In genomic region chr17:73595068-73595865, GRCh38 we compare ENCODE assay signal across 8 cellular contexts. TPM values are rescaled to one million over a fixed set of nuclear protein-coding genes. Genes with fewer than 3 reads are reported as not detected.
DNase-seq lines count a peak whose midpoint lies in the region; ATAC-seq and TF ChIP-seq lines count a peak whose summit lies in the region.

No MANE protein-coding gene starts in this region.

- no peak overlapping the region for H3K14ac ChIP-seq in H9 (ENCODE audit: insufficient read depth, low read length)

- no peak overlapping the region for H3T11ph ChIP-seq in H9 (ENCODE audit: low read length)

- no peak overlapping the region for H2BK5ac ChIP-seq in H9 (ENCODE audit: insufficient read length, low read length)

- H3K9me3 Mint-ChIP-seq in CD14-positive monocyte (peaks cover 0 to 1% (median 0%) of the 10 kb centered on the region in 7 donors), H9 (no peaks in the 10 kb centered on the region), type B pancreatic cell (no peaks in the 10 kb centered on the region)
- H3K9me3 Mint-ChIP-seq in activated CD8-positive, alpha-beta memory T cell treated with anti-CD3 and anti-CD28 coated beads, Interleukin-2, amount 10 ng/mL, durations not matched to agents 7 days and 5 days (ENCODE audit: low read depth) = no peaks in the 10 kb centered on the region

- no peak overlapping the region for H2BK120ac ChIP-seq in H9 (ENCODE audit: low read depth, low read length, poor library complexity, severe bottlenecking)

- H3K18ac ChIP-seq in H9 (ENCODE audit: insufficient read length, low read depth, low read length) = no peak overlapping the region

- H3K4me3 Mint-ChIP-seq in CD14-positive monocyte (no peak overlapping the region), H9 (peak overlapping the region in 1 of 2 experiments; percentile 17; a peak in 2 of 5 replicates), type B pancreatic cell (no peak overlapping the region)
- H3K4me3 Mint-ChIP-seq in activated CD8-positive, alpha-beta memory T cell treated with anti-CD3 and anti-CD28 coated beads, Interleukin-2, amount 10 ng/mL, durations not matched to agents 7 days and 5 days = no peak overlapping the region

- H3K9me3 ChIP-seq in H9 (ENCODE audit: control insufficient read depth, low read depth, low read length) = no peaks in the 10 kb centered on the region

- H3K4me1 Mint-ChIP-seq in CD14-positive monocyte (peaks cover 14% of the 10 kb centered on the region), H9 (peaks cover 4 to 41% of the 10 kb centered on the region in 2 experiments), type B pancreatic cell (ENCODE audit: unreplicated experiment) (peaks cover 21% of the 10 kb centered on the region)
- peaks cover 46% of the 10 kb centered on the region for H3K4me1 Mint-ChIP-seq in activated CD8-positive, alpha-beta memory T cell treated with anti-CD3 and anti-CD28 coated beads, Interleukin-2, amount 10 ng/mL, durations not matched to agents 7 days and 5 days

- H4K91ac ChIP-seq in H9 (ENCODE audit: insufficient read length, low read depth, low read length) = no peak overlapping the region

- no peak overlapping the region for H2BK12ac ChIP-seq in H9 (ENCODE audit: insufficient read length, low read depth, low read length)

- H4K5ac ChIP-seq in H9 (ENCODE audit: insufficient read length, low read depth, low read length) = no peak overlapping the region

- no CpG with 5 or more reads among the region's 12 CpGs for WGBS in H9 (ENCODE audit: extremely low coverage, insufficient read length, low lambda C conversion rate)

- H2AFZ ChIP-seq in H9 (ENCODE audit: low read length) = no peak overlapping the region

- H3K27me3 ChIP-seq in H9 (ENCODE audit: insufficient read depth, low read length) = no peaks in the 10 kb centered on the region

- no peak overlapping the region for H3K9ac ChIP-seq in H9 (ENCODE audit: extremely low read depth, insufficient read length, low read length)

- no peak overlapping the region for H3K56ac ChIP-seq in H9 (ENCODE audit: insufficient read length, low read depth, low read length)

- intact Hi-C loops in CD14-positive monocyte (cut with micrococcal nuclease) = no loop called here

- H3K4me1 ChIP-seq in H9 (ENCODE audit: insufficient read depth, low read length) = no peaks in the 10 kb centered on the region

- TF ChIP-seq CTCF in CD14-positive monocyte (IDR thresholded peaks at IDR 0.05) = peak; percentile 24
- TF ChIP-seq CTCF in H9 (conservative IDR thresholded peaks at IDR 0.05) = peak; percentile 84
- TF ChIP-seq CTCF in type B pancreatic cell (conservative IDR thresholded peaks at IDR 0.05) = peak; percentile 79

- ATAC-seq in activated CD8-positive, alpha-beta memory T cell treated with anti-CD3 and anti-CD28 coated beads, Interleukin-2, amount 10 ng/mL, durations not matched to agents 7 days and 5 days = no peak
- no peak for ATAC-seq in GM21717 (IDR thresholded peaks at IDR 0.05; ENCODE audit: unreplicated experiment)

- H4K20me1 ChIP-seq in H9 (ENCODE audit: control insufficient read depth, insufficient read depth, insufficient read length) = no peaks in the 10 kb centered on the region

- no peaks in the 10 kb centered on the region for H3K23me2 ChIP-seq in H9 (ENCODE audit: insufficient read length, low read depth, low read length, poor library complexity, severe bottlenecking)

- no peak overlapping the region for H3K4ac ChIP-seq in H9 (ENCODE audit: low read depth, low read length)

- no peak overlapping the region for H2AK5ac ChIP-seq in H9 (ENCODE audit: insufficient read length, low read length)

- no peak overlapping the region for H2BK20ac ChIP-seq in H9 (ENCODE audit: low read depth, low read length, poor library complexity, severe bottlenecking)

- no peak overlapping the region for H3K23ac ChIP-seq in H9 (ENCODE audit: insufficient read length, low read depth, low read length)

- H3K27me3 Mint-ChIP-seq in CD14-positive monocyte (ENCODE audit: low read depth in 3 of 3) = peaks cover 12 to 20% (median 18%) of the 10 kb centered on the region in 3 donors
- no peaks in the 10 kb centered on the region; the same call in none of the 2 replicates for H3K27me3 Mint-ChIP-seq in H9 (ENCODE audit: low read depth)
- no peaks in the 10 kb centered on the region for H3K27me3 Mint-ChIP-seq in activated CD8-positive, alpha-beta memory T cell treated with anti-CD3 and anti-CD28 coated beads, Interleukin-2, amount 10 ng/mL, durations not matched to agents 7 days and 5 days
- H3K27me3 Mint-ChIP-seq in type B pancreatic cell = peaks cover 3% of the 10 kb centered on the region

- H4K8ac ChIP-seq in H9 (replicated peaks; ENCODE audit: insufficient read length, low read depth, low read length) = no peak overlapping the region

- H3K79me1 ChIP-seq in H9 (ENCODE audit: insufficient read depth, low read depth, low read length, poor library complexity, severe bottlenecking) = no peaks in the 10 kb centered on the region

- H3K27ac ChIP-seq in H9 (ENCODE audit: insufficient read length, low read depth, low read length) = no peak overlapping the region

- H3K27ac Mint-ChIP-seq in CD14-positive monocyte = no peak overlapping the region
- 0 out of 7 replicates have a peak overlapping the region, but pooled peaks of 1 of the 3 experiments have one; percentile 7 for H3K27ac Mint-ChIP-seq in H9
- H3K27ac Mint-ChIP-seq in activated CD8-positive, alpha-beta memory T cell treated with anti-CD3 and anti-CD28 coated beads, Interleukin-2, amount 10 ng/mL, durations not matched to agents 7 days and 5 days = no peak overlapping the region
- H3K27ac Mint-ChIP-seq in type B pancreatic cell = no peak overlapping the region

- no peak overlapping the region for H2BK15ac ChIP-seq in H9 (ENCODE audit: low read depth, low read length)

- DNase-seq in CD14-positive monocyte (ENCODE audit: low spot score) (no peak), H9 (peak; percentile 92), islet precursor cell (peak; percentile 88), type B pancreatic cell (ENCODE audit: extremely low spot score, unreplicated experiment) (no peak), pons (ENCODE audit: low spot score) (no peak), cerebellar cortex (ENCODE audit: low spot score) (no peak)
- DNase-seq in activated CD8-positive, alpha-beta memory T cell treated with anti-CD3 and anti-CD28 coated beads, Interleukin-2, amount 10 ng/mL, durations not matched to agents 7 days and 5 days = peak; percentile 66

- no peaks in the 10 kb centered on the region for H3K79me2 ChIP-seq in H9 (ENCODE audit: insufficient read depth, low read length)

- H3K36me3 Mint-ChIP-seq in CD14-positive monocyte (no peaks in the 10 kb centered on the region), H9 (ENCODE audit: insufficient read depth in 1 of 3, low read depth in 3 of 3) (peaks cover 0 to 4% (median 0%) of the 10 kb centered on the region in 3 experiments; a peak in 3 of 7 replicates), type B pancreatic cell (peaks cover 4% of the 10 kb centered on the region)
- no peaks in the 10 kb centered on the region for H3K36me3 Mint-ChIP-seq in activated CD8-positive, alpha-beta memory T cell treated with anti-CD3 and anti-CD28 coated beads, Interleukin-2, amount 10 ng/mL, durations not matched to agents 7 days and 5 days

- CTCF ChIA-PET in activated CD8-positive, alpha-beta memory T cell treated with anti-CD3 and anti-CD28 coated beads, Interleukin-2, amount 10 ng/mL, durations not matched to agents 7 days and 5 days (lab: Charles Lee) = interaction anchor here (0.7 to 1.4 kb wide), 2 partner anchors 7 to 26 kb away, joined by 5 read pairs; no protein-coding TSS in a partner anchor

- no peak overlapping the region for H3K4me2 ChIP-seq in H9 (ENCODE audit: insufficient read depth, insufficient read length, low read length)

RNA-seq across cellular contexts. Expression of gene SDK2, which starts 49.0 kb away (rescaled TPM):
- not detected for polyA plus RNA-seq in CD14-positive monocyte
- 7.9 and 9.1 TPM in 2 replicates for total RNA-seq in H9 (2021)
- total RNA-seq in activated CD8-positive, alpha-beta memory T cell treated with anti-CD3 and anti-CD28 coated beads, Interleukin-2, amount 10 ng/mL, durations not matched to agents 7 days and 5 days = 1 to 10 TPM in 1 of 2 experiments, under 1 TPM in 1; 0.09 to 3.7 TPM
- total RNA-seq in type B pancreatic cell (ENCODE audit: low replicate concordance) = 4.6 and 47.3 TPM in 2 replicates

Comparison
In these comparisons a context has a peak if more than half of its experiments do, and no peak if none do; other contexts are left out.
1. DNase-seq: peak in H9 (single experiment), activated CD8-positive, alpha-beta memory T cell treated with anti-CD3 and anti-CD28 coated beads, Interleukin-2, amount 10 ng/mL, durations not matched to agents 7 days and 5 days (single experiment) and islet precursor cell (single experiment); none in CD14-positive monocyte (single experiment), type B pancreatic cell (single experiment), pons (single experiment) and cerebellar cortex (single experiment).
2. CTCF ChIP-seq: peak in every context shown above with its lines; median percentile 84 in H9; 79 in type B pancreatic cell; 24 in CD14-positive monocyte.